ENCODE assay signal across 1 cellular context in the genomic region with DNA sequence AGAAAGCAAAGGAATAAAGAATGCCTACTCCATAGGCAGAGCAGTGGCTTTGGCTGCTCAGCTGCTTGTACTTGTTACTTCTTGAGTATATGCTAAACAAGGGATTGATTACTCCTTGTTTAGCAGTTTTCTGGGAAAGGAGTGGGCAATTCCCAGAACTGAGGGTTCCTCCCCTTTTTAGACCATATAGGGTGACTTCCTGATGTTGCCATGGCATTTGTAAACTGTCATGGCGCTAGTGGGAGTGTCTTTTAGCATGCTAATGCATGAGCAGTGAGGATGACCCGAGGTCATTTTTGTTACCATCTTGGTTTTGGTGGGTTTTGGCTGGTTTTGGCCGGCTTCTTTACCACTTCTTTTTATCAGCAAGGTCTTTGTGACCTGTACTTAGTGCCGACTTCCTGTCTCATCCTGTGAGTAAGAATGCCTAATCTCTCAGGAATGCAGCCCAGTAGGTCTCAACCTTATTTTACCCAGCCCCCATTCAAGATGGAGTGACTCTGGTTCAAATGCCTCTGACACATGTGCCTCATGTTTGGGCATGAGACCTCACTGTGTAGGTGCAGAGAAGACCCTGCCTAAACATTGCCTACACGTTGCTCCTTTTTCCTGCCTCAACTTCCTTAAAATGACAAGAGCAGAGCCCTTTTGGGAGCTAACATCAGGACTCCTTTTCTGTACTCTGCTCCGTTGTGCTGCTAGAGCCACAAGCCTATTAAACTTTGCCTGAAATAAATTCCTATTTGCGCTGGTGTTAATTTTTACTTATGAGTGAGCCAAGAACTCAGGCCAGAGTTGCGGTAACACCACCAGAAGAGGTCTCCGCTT.
TF ChIP-seq lines count a peak whose summit lies in the region.

No MANE protein-coding gene starts in this region.

TF ChIP-seq in A549, 52 proteins besides CTCF, POLR2A, EP300 and RAD21 (continued from another document):
- TF ChIP-seq, protein P1, sequence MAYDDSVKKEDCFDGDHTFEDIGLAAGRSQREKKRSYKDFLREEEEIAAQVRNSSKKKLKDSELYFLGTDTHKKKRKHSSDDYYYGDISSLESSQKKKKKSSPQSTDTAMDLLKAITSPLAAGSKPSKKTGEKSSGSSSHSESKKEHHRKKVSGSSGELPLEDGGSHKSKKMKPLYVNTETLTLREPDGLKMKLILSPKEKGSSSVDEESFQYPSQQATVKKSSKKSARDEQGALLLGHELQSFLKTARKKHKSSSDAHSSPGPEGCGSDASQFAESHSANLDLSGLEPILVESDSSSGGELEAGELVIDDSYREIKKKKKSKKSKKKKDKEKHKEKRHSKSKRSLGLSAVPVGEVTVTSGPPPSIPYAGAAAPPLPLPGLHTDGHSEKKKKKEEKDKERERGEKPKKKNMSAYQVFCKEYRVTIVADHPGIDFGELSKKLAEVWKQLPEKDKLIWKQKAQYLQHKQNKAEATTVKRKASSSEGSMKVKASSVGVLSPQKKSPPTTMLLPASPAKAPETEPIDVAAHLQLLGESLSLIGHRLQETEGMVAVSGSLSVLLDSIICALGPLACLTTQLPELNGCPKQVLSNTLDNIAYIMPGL (CRISPR knock-in tag; IDR thresholded peaks at IDR 0.05; ENCODE audit: borderline replicate concordance) = no peak
- TF ChIP-seq HEYL (CRISPR knock-in tag; IDR thresholded peaks at IDR 0.05) (peak; percentile 73; the same call in 1 of the 2 replicates), HOXB13 (CRISPR knock-in tag; IDR thresholded peaks at IDR 0.05; ENCODE audit: low read depth) (peak; percentile 96), KDM1A (IDR thresholded peaks at IDR 0.05; ENCODE audit: low read depth) (no peak), EHF (CRISPR knock-in tag; IDR thresholded peaks at IDR 0.05) (peak; percentile 94), ZNF302 (CRISPR knock-in tag; IDR thresholded peaks at IDR 0.05) (peak; percentile 94), HOXA7 (CRISPR knock-in tag; IDR thresholded peaks at IDR 0.05) (0 out of 2 replicates have a peak, but pooled peaks have one; percentile 35), ZSCAN20 (CRISPR knock-in tag; IDR thresholded peaks at IDR 0.05) (peak; percentile 45; the same call in 1 of the 2 replicates), ESRRA (IDR thresholded peaks at IDR 0.05; ENCODE audit: borderline replicate concordance, low read length) (no peak), TFCP2L1 (CRISPR knock-in tag; IDR thresholded peaks at IDR 0.05) (0 out of 2 replicates have a peak, but pooled peaks have one; percentile 48), FOXS1 (CRISPR knock-in tag; IDR thresholded peaks at IDR 0.05) (peak; percentile 93; the same call in 1 of the 2 replicates)
- TF ChIP-seq, protein P2, sequence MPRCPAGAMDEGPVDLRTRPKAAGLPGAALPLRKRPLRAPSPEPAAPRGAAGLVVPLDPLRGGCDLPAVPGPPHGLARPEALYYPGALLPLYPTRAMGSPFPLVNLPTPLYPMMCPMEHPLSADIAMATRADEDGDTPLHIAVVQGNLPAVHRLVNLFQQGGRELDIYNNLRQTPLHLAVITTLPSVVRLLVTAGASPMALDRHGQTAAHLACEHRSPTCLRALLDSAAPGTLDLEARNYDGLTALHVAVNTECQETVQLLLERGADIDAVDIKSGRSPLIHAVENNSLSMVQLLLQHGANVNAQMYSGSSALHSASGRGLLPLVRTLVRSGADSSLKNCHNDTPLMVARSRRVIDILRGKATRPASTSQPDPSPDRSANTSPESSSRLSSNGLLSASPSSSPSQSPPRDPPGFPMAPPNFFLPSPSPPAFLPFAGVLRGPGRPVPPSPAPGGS (IDR thresholded peaks at IDR 0.05) = no peak
